In the genomic region with DNA sequence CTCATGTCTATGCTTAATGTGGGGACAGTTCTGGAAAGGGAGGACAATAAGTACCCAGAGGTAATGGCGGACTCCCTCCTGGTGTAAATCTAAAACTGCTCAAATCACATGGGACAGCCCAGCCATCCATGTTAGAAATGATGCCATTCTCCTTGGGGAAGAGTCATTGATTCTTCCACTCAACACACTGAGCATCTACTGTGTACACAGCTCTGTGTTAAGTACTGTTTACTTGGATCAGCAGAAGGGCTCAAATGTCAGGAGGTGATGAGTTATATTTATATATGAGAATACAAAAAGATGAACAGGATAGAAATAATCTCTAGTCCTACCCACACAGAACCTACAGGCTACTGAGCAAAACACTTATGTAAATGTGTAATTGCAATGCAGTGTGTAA, we compare ENCODE assay signal across 24 cellular contexts. TPM values are rescaled to one million over a fixed set of nuclear protein-coding genes. Genes with fewer than 3 reads are reported as not detected.
DNase-seq lines count a peak whose midpoint lies in the region; ATAC-seq and TF ChIP-seq lines count a peak whose summit lies in the region.
"Had no signal": no experiment of that assay in that cellular context is flagged by ENCODE, and none has a peak within 500 bp of the region (broad histone marks: within the 10 kb centered on the region; RNA-seq: fewer than 3 reads in every experiment).

No MANE protein-coding gene starts in this region.

- no peaks in the 10 kb centered on the region for H3K79me2 ChIP-seq in PC-3 (ENCODE audit: low read length)

- no peak for TF ChIP-seq CTCF in PC-3 (conservative IDR thresholded peaks at IDR 0.05; ENCODE audit: low read depth, low read length)

- ATAC-seq in PC-3: peak; percentile 54; the same call in 1 of the 2 replicates
- ATAC-seq in GM19395 (IDR thresholded peaks at IDR 0.05; ENCODE audit: unreplicated experiment): no peak

- POLR2A ChIA-PET in PC-3 (lab: Charles Lee; ENCODE audit: unreplicated experiment): no interaction called here

- H3K9me2 ChIP-seq in PC-3 (replicated peaks; ENCODE audit: low read length): no peaks in the 10 kb centered on the region

- H3K4me3 ChIP-seq in PC-3 (ENCODE audit: low read length): no peak overlapping the region
- H3K4me3 ChIP-seq in MG63: no peak overlapping the region
- H3K4me3 ChIP-seq: PC-9, SK-N-MC had no signal

- H3F3A ChIP-seq in PC-3 (ENCODE audit: low read length, unreplicated experiment): no peaks in the 10 kb centered on the region

- no peaks in the 10 kb centered on the region for H3K4me1 ChIP-seq in PC-3 (ENCODE audit: insufficient read depth, low read length)

- H3K4me2 ChIP-seq in PC-3 (ENCODE audit: low read length): no peak overlapping the region
- H3K4me2 ChIP-seq: PC-9 had no signal

- H4K20me1 ChIP-seq in PC-3 (ENCODE audit: low read length): no peaks in the 10 kb centered on the region

- H3K36me3 ChIP-seq in PC-3 (ENCODE audit: low read depth, low read length) (no peaks in the 10 kb centered on the region), MG63 (peaks cover 28% of the 10 kb centered on the region)

- no peak overlapping the region for H3K9ac ChIP-seq in PC-3 (ENCODE audit: low read length)

- intact Hi-C loops in PC-3 (cut with micrococcal nuclease): no loop called here

- DNase-seq in NCI-H345 treated with DMSO at 0.1 percent for 48 hours (lab: John Stamatoyannopoulos, UW; ENCODE audit: unreplicated experiment) (peak; percentile 12), NCI-H345 (lab: John Stamatoyannopoulos, UW) (no peak), COLO668 (lab: John Stamatoyannopoulos, UW; ENCODE audit: unreplicated experiment) (peak; percentile 17), NCI-H1436 (lab: John Stamatoyannopoulos, UW) (peak; percentile 30), PC-3 (no peak), MG63 (no peak), NOMO-1 treated with dmso at 0.1 percent for 144 hours (lab: John Stamatoyannopoulos, UW; ENCODE audit: unreplicated experiment) (no peak)
- DNase-seq: 8988T; AML-193; C1 segment of cervical spinal cord; CD8-positive, alpha-beta memory T cell; DMS79; H9; HFFc6; KBM-7; NCI-H1092 treated with DMSO at 0.1 percent for 48 hours; NCI-H2081 treated with DMSO at 0.1 percent for 48 hours; NCI-H526; PC-9; SHP77 treated with DMSO at 0.1 percent for 48 hours; SW 1271 had no signal

- CTCF ChIA-PET in PC-3 (lab: Charles Lee): no interaction called here

- no peak overlapping the region for H2AFZ ChIP-seq in PC-3 (ENCODE audit: low read length)
- H2AFZ ChIP-seq: PC-9 had no signal

- no TSS peak for BruUV-seq in PC-3 (replicated peaks; lab: Mats Ljungman, UMichigan)

- H3K27me3 ChIP-seq in PC-3 (ENCODE audit: low read length) (no peaks in the 10 kb centered on the region), MG63 (no peaks in the 10 kb centered on the region)

- H3K9me3 ChIP-seq in PC-3 (ENCODE audit: low read length): no peaks in the 10 kb centered on the region
- H3K9me3 ChIP-seq in MG63: no peaks in the 10 kb centered on the region

- no peak overlapping the region for H3K27ac ChIP-seq in PC-3 (ENCODE audit: low read length)
- H3K27ac ChIP-seq: PC-9, RWPE1, SK-N-MC had no signal

RNA-seq across cellular contexts. Expression of a gene that starts 31.8 kb away (rescaled TPM):
- total RNA-seq in PC-3 (2014; rRNA removed): 93.0 and 94.8 TPM in 2 replicates
- total RNA-seq in MG63 (2014; rRNA removed; shearing (Covaris generic); ENCODE audit: low replicate concordance): 164 and 230 TPM in 2 replicates

RNA-seq across cellular contexts. Expression of a gene that starts 41.6 kb away (rescaled TPM):
- 14.8 and 32.6 TPM in 2 replicates for total RNA-seq in PC-3 (2014; rRNA removed)
- total RNA-seq in MG63 (2014; rRNA removed; shearing (Covaris generic); ENCODE audit: low replicate concordance): 5.2 and 7.0 TPM in 2 replicates

Comparison
In these comparisons a context has a peak if more than half of its experiments do, and no peak if none do; other contexts are left out.
1. DNase-seq: peak in NCI-H345 treated with DMSO at 0.1 percent for 48 hours (single experiment), COLO668 (single experiment) and NCI-H1436 (single experiment); none in NCI-H345 (single experiment), PC-3 (single experiment), MG63 (single experiment) and NOMO-1 treated with dmso at 0.1 percent for 144 hours (single experiment).